In genomic region chr5:88502179-88503064, GRCh38 we compare ENCODE assay signal across 9 cellular contexts.
DNase-seq lines count a peak whose midpoint lies in the region; ATAC-seq and TF ChIP-seq lines count a peak whose summit lies in the region.
"Had no signal": no experiment of that assay in that cellular context is flagged by ENCODE, and none has a peak within 500 bp of the region (broad histone marks: within the 10 kb centered on the region; RNA-seq: fewer than 3 reads in every experiment).

No MANE protein-coding gene starts in this region.

- H3F3A ChIP-seq in GM23338 (replicated peaks; ENCODE audit: low read depth), result no peaks in the 10 kb centered on the region
- no peaks in the 10 kb centered on the region for H3F3A ChIP-seq in MM.1S (ENCODE audit: insufficient read depth, low read length)

- H3K36me3 ChIP-seq in GM23338 (ENCODE audit: insufficient read depth), result no peaks in the 10 kb centered on the region
- no peaks in the 10 kb centered on the region for H3K36me3 ChIP-seq in MM.1S (replicated peaks; ENCODE audit: insufficient read depth, low read length)
- no peaks in the 10 kb centered on the region for H3K36me3 ChIP-seq in colonic mucosa
- no peaks in the 10 kb centered on the region for H3K36me3 ChIP-seq in parathyroid adenoma (ENCODE audit: control insufficient read depth, insufficient read depth, low read length)

- no peak for TF ChIP-seq CTCF in GM23338 (conservative IDR thresholded peaks at IDR 0.05; ENCODE audit: low read depth in 2 of 2)
- TF ChIP-seq CTCF in MM.1S (IDR thresholded peaks at IDR 0.05; ENCODE audit: low read length), result no peak
- no peak for TF ChIP-seq CTCF in colonic mucosa (IDR thresholded peaks at IDR 0.05)
- no peak for TF ChIP-seq CTCF in parathyroid adenoma (IDR thresholded peaks at IDR 0.05)

- H3K79me2 ChIP-seq in GM23338 (replicated peaks; ENCODE audit: insufficient read depth) (no peaks in the 10 kb centered on the region), MM.1S (ENCODE audit: low read length) (no peaks in the 10 kb centered on the region), parathyroid adenoma (no peaks in the 10 kb centered on the region)

- H3K36me3 Mint-ChIP-seq in GM23338 (ENCODE audit: low read depth), result no peaks in the 10 kb centered on the region

- H3K4me3 Mint-ChIP-seq in GM23338, result no peak overlapping the region

- no peak for ATAC-seq in GM23338
- ATAC-seq in esophagus mucosa, result no peak

- H3K9me2 ChIP-seq in GM23338 (ENCODE audit: insufficient read depth), result no peaks in the 10 kb centered on the region; the same call in 1 of the 2 replicates
- no peaks in the 10 kb centered on the region for H3K9me2 ChIP-seq in MM.1S (replicated peaks; ENCODE audit: insufficient read depth, low read length)

- H2AFZ ChIP-seq in GM23338 (peak overlapping the region; percentile 64; the same call in 1 of the 2 replicates), MM.1S (ENCODE audit: low read length) (peak overlapping the region; percentile 76), parathyroid adenoma (peak overlapping the region; percentile 17)

- no peaks in the 10 kb centered on the region for H3K27me3 Mint-ChIP-seq in GM23338 (ENCODE audit: insufficient read depth, low read depth, poor library complexity)

- H3K27ac ChIP-seq in GM23338 (ENCODE audit: low read depth) (no peak overlapping the region), MM.1S (ENCODE audit: low read length) (no peak overlapping the region), colonic mucosa (no peak overlapping the region), parathyroid adenoma (no peak overlapping the region)
- H3K27ac ChIP-seq: 22Rv1 had no signal

- H3K9ac ChIP-seq in MM.1S (ENCODE audit: low read length) (peak overlapping the region; percentile 15; the same call in 1 of the 2 replicates), colonic mucosa (ENCODE audit: low read depth in 2 of 2, low read length in 2 of 2) (peak overlapping the region in 1 of 2 donors; percentile 38), parathyroid adenoma (no peak overlapping the region)

- H3K9me3 ChIP-seq in MM.1S (replicated peaks; ENCODE audit: insufficient read depth, low read length) (no peaks in the 10 kb centered on the region), colonic mucosa (no peaks in the 10 kb centered on the region), parathyroid adenoma (ENCODE audit: control insufficient read depth, low read length) (no peaks in the 10 kb centered on the region)

- peak; percentile 6 for DNase-seq in NCI-H345 treated with DMSO at 0.1 percent for 48 hours (lab: John Stamatoyannopoulos, UW; ENCODE audit: unreplicated experiment)
- DNase-seq in NCI-H345 (lab: John Stamatoyannopoulos, UW), result no peak
- DNase-seq in GM23338 (ENCODE audit: low spot score), result no peak
- peak; percentile 75 for DNase-seq in MM.1S
- DNase-seq in colonic mucosa, result no peak
- no peak for DNase-seq in NCI-H1694 treated with DMSO at 0.1 percent for 48 hours (lab: John Stamatoyannopoulos, UW)

- H3K4me1 ChIP-seq in GM23338 (ENCODE audit: insufficient read depth) (peaks cover 10% of the 10 kb centered on the region), MM.1S (ENCODE audit: low read length) (peaks cover 4% of the 10 kb centered on the region; the same call in 1 of the 2 replicates), colonic mucosa (no peaks in the 10 kb centered on the region), parathyroid adenoma (no peaks in the 10 kb centered on the region)

- H3K4me2 ChIP-seq in GM23338 (0 out of 2 replicates have a peak overlapping the region, but pooled peaks have one; percentile 36), MM.1S (ENCODE audit: low read depth, low read length) (peak overlapping the region; percentile 48), parathyroid adenoma (ENCODE audit: low read length) (peak overlapping the region; percentile 54)

- no peak overlapping the region for H3K27ac Mint-ChIP-seq in GM23338

- H3K27me3 ChIP-seq in GM23338 (ENCODE audit: insufficient read depth) (no peaks in the 10 kb centered on the region), MM.1S (replicated peaks; ENCODE audit: insufficient read depth, low read length) (no peaks in the 10 kb centered on the region), colonic mucosa (no peaks in the 10 kb centered on the region), parathyroid adenoma (ENCODE audit: control insufficient read depth, insufficient read depth, low read length) (no peaks in the 10 kb centered on the region)

- peaks cover 11% of the 10 kb centered on the region for H3K4me1 Mint-ChIP-seq in GM23338

- no peaks in the 10 kb centered on the region for H4K20me1 ChIP-seq in GM23338 (replicated peaks; ENCODE audit: insufficient read depth)
- H4K20me1 ChIP-seq in MM.1S (ENCODE audit: insufficient read depth, low read length), result no peaks in the 10 kb centered on the region

- intact Hi-C loops in colonic mucosa (cut with DNase I), result no loop called here

- H3K4me3 ChIP-seq in GM23338, result no peak overlapping the region
- H3K4me3 ChIP-seq in MM.1S (ENCODE audit: low read length), result peak overlapping the region; percentile 55
- H3K4me3 ChIP-seq in colonic mucosa, result peak overlapping the region; percentile 35
- H3K4me3 ChIP-seq in parathyroid adenoma (ENCODE audit: low read depth, low read length), result peak overlapping the region; percentile 66

- H3K9me3 Mint-ChIP-seq in GM23338, result no peaks in the 10 kb centered on the region

TF ChIP-seq in GM23338, 12 proteins besides CTCF, POLR2A, EP300 and RAD21:
- no peak for TF ChIP-seq ZNF331 (CRISPR knock-in tag; IDR thresholded peaks at IDR 0.05; ENCODE audit: low read depth)
- TF ChIP-seq REST (IDR thresholded peaks at IDR 0.05; ENCODE audit: unreplicated experiment), result no peak
- TF ChIP-seq ETS1 (IDR thresholded peaks at IDR 0.05), result no peak
- TF ChIP-seq STAT1 (IDR thresholded peaks at IDR 0.05; ENCODE audit: unreplicated experiment), result no peak
- no peak for TF ChIP-seq JUNB (IDR thresholded peaks at IDR 0.05; ENCODE audit: unreplicated experiment)
- no peak for TF ChIP-seq ZNF114 (CRISPR knock-in tag; IDR thresholded peaks at IDR 0.05)
- no peak for TF ChIP-seq NANOG (IDR thresholded peaks at IDR 0.05; ENCODE audit: borderline replicate concordance)
- no peak for TF ChIP-seq POLR2AphosphoS5 (IDR thresholded peaks at IDR 0.05; ENCODE audit: low read depth)

Comparison
In these comparisons a context has a peak if more than half of its experiments do, and no peak if none do; other contexts are left out.
1. DNase-seq: peak in NCI-H345 treated with DMSO at 0.1 percent for 48 hours (single experiment) and MM.1S (single experiment); none in NCI-H345 (single experiment), GM23338 (single experiment), colonic mucosa (single experiment) and NCI-H1694 treated with DMSO at 0.1 percent for 48 hours (single experiment).
2. H2AFZ ChIP-seq: peak in every context shown above with its lines; median percentile 76 in MM.1S; 64 in GM23338; 17 in parathyroid adenoma.
3. Peak in every context shown above with its lines, with median percentiles within 50 percentile points of each other: H3K4me2 ChIP-seq.